Comparison of ENCODE assay signal across 30 cellular contexts in the genomic region with DNA sequence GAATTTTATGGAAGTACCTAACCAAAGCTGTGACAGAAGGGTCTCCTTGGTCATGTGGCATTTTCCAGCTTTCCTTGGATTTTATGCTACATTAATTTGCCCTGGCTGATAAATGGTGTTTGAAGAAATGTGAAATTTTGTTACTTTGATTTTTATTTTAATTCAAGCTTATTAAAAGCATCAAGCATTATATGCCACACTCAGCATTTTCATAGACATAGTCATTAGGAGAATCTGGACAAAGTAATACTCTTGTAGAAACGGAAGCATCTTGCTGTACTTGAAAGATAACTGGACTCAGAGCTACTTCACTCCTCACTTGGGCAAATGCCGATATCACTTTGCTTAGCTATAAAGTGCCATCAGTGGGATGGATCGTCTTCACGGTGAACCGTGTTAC.
"Had no signal": no experiment of that assay in that cellular context is flagged by ENCODE, and none has a peak within 500 bp of the region (broad histone marks: within the 10 kb centered on the region; RNA-seq: fewer than 3 reads in every experiment).

No MANE protein-coding gene starts in this region.

- H3K27ac ChIP-seq: neutrophil, ovary, parathyroid adenoma, psoas muscle, skin epidermis, spleen, suprapubic skin, testis, tibial artery, transverse colon, upper lobe of right lung, uterus had no signal

- H3K36me3 ChIP-seq: ovary, transverse colon, upper lobe of right lung, uterus had no signal

- H3K9me3 ChIP-seq: neutrophil, ovary, psoas muscle, spleen, suprapubic skin, testis, tibial artery, transverse colon, upper lobe of right lung, uterus had no signal

- ATAC-seq: naive thymus-derived CD8-positive, alpha-beta T cell; natural killer cell treated with Interleukin-12 subunit alpha and Interleukin-12 subunit beta and Interleukin-15 and Interleukin-18, amount 100 ng/mL, for 72 hours; psoas muscle; right cardiac atrium; sciatic nerve; stimulated activated memory B cell treated with anti-CD40 and anti-IgM and Interleukin-4, amounts not matched to agents 10 μg/mL and 1 μg/mL and 100 μg/mL, for 72 hours; stimulated activated naive CD8-positive, alpha-beta T cell treated with anti-CD3 and anti-CD28 coated beads, Interleukin-15, amount 100 ng/mL, for 72 hours; stimulated activated naive CD8-positive, alpha-beta T cell treated with anti-CD3 and anti-CD28 coated beads, Interleukin-15, Interleukin-2, amounts not matched to agents 100 U/mL and 50 U/mL, for 24 hours; upper lobe of right lung had no signal

- H3K9ac ChIP-seq: parathyroid adenoma had no signal

- H3K4me3 ChIP-seq: ovary, psoas muscle, skin epidermis, smooth muscle cell, spleen, suprapubic skin, testis, tibial artery, transverse colon, upper lobe of right lung, uterus had no signal

- H2AFZ ChIP-seq: parathyroid adenoma had no signal

- DNase-seq: naive thymus-derived CD8-positive, alpha-beta T cell; nephron progenitor cell; nucleus accumbens; ovary; posterior cingulate gyrus; psoas muscle; right cardiac atrium; spleen; stimulated activated CD4-positive, alpha-beta T cell treated with anti-CD3 and anti-CD28 coated beads, Interleukin-12 subunit alpha, Interleukin-12 subunit beta, amount 100 ng/mL, for 4 hours; stimulated activated CD4-positive, alpha-beta T cell treated with anti-CD3 and anti-CD28 coated beads, Interleukin-1b, Interleukin-23, amount 100 ng/mL, for 48 hours; stimulated activated CD4-positive, alpha-beta T cell treated with anti-CD3 and anti-CD28 coated beads, Interleukin-4, amount 100 ng/mL, for 1 hour; stimulated activated CD4-positive, alpha-beta T cell treated with anti-CD3 and anti-CD28 coated beads, Interleukin-4, amount 100 ng/mL, for 4 hours; stimulated activated CD8-positive, alpha-beta memory T cell treated with anti-CD3 and anti-CD28 coated beads, Interleukin-4, amount 100 ng/mL, for 48 hours; stimulated activated naive CD4-positive, alpha-beta T cell; stimulated activated naive CD8-positive, alpha-beta T cell treated with anti-CD3 and anti-CD28 coated beads, Interleukin-15, amount 100 ng/mL, for 72 hours; stimulated activated naive CD8-positive, alpha-beta T cell treated with anti-CD3 and anti-CD28 coated beads, Interleukin-15, Interleukin-2, amounts not matched to agents 100 U/mL and 50 U/mL, for 24 hours; substantia nigra; testis; tibial artery; transverse colon; upper lobe of right lung; uterus had no signal

- H3K27me3 ChIP-seq: neutrophil, ovary, spleen, suprapubic skin, testis, tibial artery, transverse colon, upper lobe of right lung, uterus had no signal

- H3K79me2 ChIP-seq: parathyroid adenoma had no signal

- H3K4me2 ChIP-seq: smooth muscle cell had no signal

- H3K4me1 ChIP-seq: parathyroid adenoma, psoas muscle, spleen, suprapubic skin, testis, tibial artery, transverse colon, upper lobe of right lung, uterus had no signal
